Comparison of ENCODE assay signal across 8 cellular contexts in the genomic region with DNA sequence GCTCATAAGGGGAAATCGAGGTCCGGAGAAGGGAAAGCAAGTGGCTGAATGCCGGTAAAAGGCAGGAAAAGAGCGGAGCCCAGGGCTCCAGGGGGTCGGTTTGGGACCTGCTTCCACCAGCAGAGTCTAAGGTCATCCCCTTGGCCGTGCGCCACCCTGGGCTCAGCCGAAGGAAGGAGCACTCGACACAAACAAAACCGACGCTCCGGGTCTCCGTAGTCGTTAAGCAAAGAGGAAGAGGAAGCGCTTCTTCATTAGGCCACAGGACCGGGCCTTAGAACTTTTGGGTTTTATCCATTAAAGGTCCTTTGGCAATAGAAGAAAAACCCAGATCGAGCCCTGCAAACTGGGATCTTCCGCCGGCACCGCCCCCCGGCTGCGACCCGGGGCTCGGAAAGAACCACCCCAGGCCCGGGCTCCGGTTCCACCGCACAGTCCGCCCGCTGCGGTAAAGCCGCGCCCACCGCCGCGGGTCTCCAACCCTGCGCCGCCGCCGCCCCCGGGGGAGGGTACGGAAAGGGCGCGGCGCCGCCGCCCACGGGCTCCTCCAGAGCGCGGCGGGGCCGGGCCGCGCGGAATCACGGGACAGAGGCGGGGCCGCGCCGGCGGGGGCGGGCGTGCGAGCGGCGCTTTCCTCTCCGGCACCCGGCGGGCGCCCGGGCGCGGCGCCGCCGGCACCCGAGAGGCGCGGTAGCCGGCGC. TPM values are rescaled to one million over a fixed set of nuclear protein-coding genes. Genes with fewer than 3 reads are reported as not detected.
DNase-seq lines count a peak whose midpoint lies in the region; ATAC-seq and TF ChIP-seq lines count a peak whose summit lies in the region.

A gene (plus strand): TSS at position 629 of the 701 bp plus-strand sequence. CDS start 189 bp downstream, outside the sequence.

- no peaks in the 10 kb centered on the region for H3K9me3 ChIP-seq in A673 (ENCODE audit: low read depth, low read length, poor library complexity, severe bottlenecking)

- H3K27ac ChIP-seq in A673 (ENCODE audit: low read depth, low read length, poor library complexity, severe bottlenecking): peak within 1 kb of the TSS; percentile 88

- H3K27me3 ChIP-seq in A673 (replicated peaks; ENCODE audit: insufficient read depth, low read depth, low read length, poor library complexity): no peaks in the 10 kb centered on the region

- peaks cover 8% of the 10 kb centered on the region for H3K4me1 ChIP-seq in A673 (ENCODE audit: insufficient read depth, low read length, poor library complexity, severe bottlenecking)

- BruUV-seq in A673 (replicated peaks; lab: Mats Ljungman, UMichigan): TSS peak; percentile 78

- POLR2A ChIA-PET in A673 (lab: Charles Lee; ENCODE audit: low non-redundant PET): no interaction called here

- H3K36me3 ChIP-seq in A673 (ENCODE audit: insufficient read depth, low read length, poor library complexity, severe bottlenecking): peaks cover 21% of the 10 kb centered on the region

- intact Hi-C loops in A673 (cut with micrococcal nuclease; ENCODE audit: unreplicated experiment): loop anchor here (1.0 to 2.0 kb wide), 2 partner anchors 61 to 101 kb away; a partner anchor contains a TSS

- CTCF ChIA-PET in A673 (lab: Charles Lee): interaction anchor here (0.6 to 1.1 kb wide), 2 partner anchors 97 to 102 kb away, joined by 4 to 13 read pairs; no protein-coding TSS in a partner anchor

- DNase-seq in A673 (ENCODE audit: low spot score) (peak; percentile 86), NCI-H226 (peak; percentile 64), cortex of kidney (lab: John Stamatoyannopoulos, UW) (peak; percentile 45), left lobe of liver (ENCODE audit: low spot score) (peak; percentile 87)
- peak; percentile 83 for DNase-seq in activated CD4-positive, alpha-beta T cell treated with anti-CD3 and anti-CD28 coated beads for 48 hours
- DNase-seq in stimulated activated CD4-positive, alpha-beta T cell treated with anti-CD3 and anti-CD28 coated beads, Interleukin-2, amount 100 ng/mL, for 24 hours: peak; percentile 83 to 84

- H3K4me3 ChIP-seq in A673 (ENCODE audit: low read depth, low read length, poor library complexity, severe bottlenecking): peak within 1 kb of the TSS; percentile 92

- no peak for TF ChIP-seq CTCF in A673 (conservative IDR thresholded peaks at IDR 0.05; ENCODE audit: low read depth, low read length)

- ATAC-seq in GM18520 (IDR thresholded peaks at IDR 0.05; ENCODE audit: unreplicated experiment): peak; percentile 79
- peak; percentile 80 for ATAC-seq in HG03045 (IDR thresholded peaks at IDR 0.05; ENCODE audit: unreplicated experiment)
- peak; percentile 90 for ATAC-seq in left lobe of liver

RNA-seq across cellular contexts. Expression of the gene that starts here (rescaled TPM):
- total RNA-seq in A673 (2021): 119 and 146 TPM in 2 replicates
- total RNA-seq in left lobe of liver: 16.4 TPM

Comparison
In these comparisons a context has a peak if more than half of its experiments do, and no peak if none do; other contexts are left out.
1. Peak in every context shown above with its lines: DNase-seq, ATAC-seq, H3K4me3 ChIP-seq and H3K27ac ChIP-seq.